ENCODE assay signal across 8 cellular contexts in genomic region chr1:153509729-153510354, GRCh38. TPM values are rescaled to one million over a fixed set of nuclear protein-coding genes. Genes with fewer than 3 reads are reported as not detected.
A peak's percentile ranks its signal among the peaks of the same experiment; 100 is the strongest.
DNase-seq lines count a peak whose midpoint lies in the region; ATAC-seq and TF ChIP-seq lines count a peak whose summit lies in the region.

No MANE protein-coding gene starts in this region.

- in situ Hi-C loops in GM23248 (cut with MboI) = no loop called here

- H3K79me2 ChIP-seq in GM23248 (ENCODE audit: insufficient read depth) = no peaks in the 10 kb centered on the region

- H3K4me2 ChIP-seq in GM23248 (ENCODE audit: unreplicated experiment) = no peak overlapping the region

- no peak overlapping the region for H3K9ac ChIP-seq in GM23248

- no peaks in the 10 kb centered on the region for H3K9me2 ChIP-seq in GM23248 (ENCODE audit: insufficient read depth)

- H3K9me3 ChIP-seq in GM23248 (ENCODE audit: low read depth) = no peaks in the 10 kb centered on the region

- WGBS in GM23248 (ENCODE audit: low coverage in 1 of 2, low lambda C conversion rate in 2 of 2, missing lambda C conversion rate in 2 of 2), 2 experiments = 83 to 85% methylated on average over 4 of the region's 4 CpGs

- no peaks in the 10 kb centered on the region for H4K20me1 ChIP-seq in GM23248 (ENCODE audit: insufficient read depth)

- no peak overlapping the region for H2AFZ ChIP-seq in GM23248

- TF ChIP-seq CTCF in AG09309 (IDR thresholded peaks at IDR 0.05; ENCODE audit: control insufficient read depth, insufficient read depth, low read depth, low read length, missing control alignments) = peak; percentile 78

- DNase-seq in AG09309 (ENCODE audit: low read depth) (no peak), GM23248 (peak; percentile 40), RKO (ENCODE audit: low spot score) (peak; percentile 35), glomerular visceral epithelial cell (ENCODE audit: extremely low spot score) (peak; percentile 28)
- DNase-seq in activated T-cell treated with anti-CD3 and anti-CD28 coated beads, Interleukin-2, amount 50 U/mL, for 48 hours = peak; percentile 83 to 84
- peak; percentile 56 to 63 for DNase-seq in stimulated activated CD4-positive, alpha-beta T cell treated with anti-CD3 and anti-CD28 coated beads, Interleukin-4, amount 100 ng/mL, for 4 hours

- H3K36me3 ChIP-seq in GM23248 (ENCODE audit: low read depth) = no peaks in the 10 kb centered on the region

- peaks cover 31% of the 10 kb centered on the region for H3F3A ChIP-seq in GM23248 (ENCODE audit: insufficient read depth)

- H3K4me1 ChIP-seq in GM23248 (ENCODE audit: insufficient read depth) = peaks cover 37% of the 10 kb centered on the region

- ATAC-seq in GM21447 (IDR thresholded peaks at IDR 0.05; ENCODE audit: unreplicated experiment) (no peak), GM19328 (IDR thresholded peaks at IDR 0.05; ENCODE audit: unreplicated experiment) (no peak)

- H3K4me3 ChIP-seq in AG09309 (ENCODE audit: control insufficient read depth, low read depth, low read length) (no peak overlapping the region), GM23248 (no peak overlapping the region)

- no peak overlapping the region for H3K27ac ChIP-seq in GM23248

- H3K27me3 ChIP-seq in GM23248 (replicated peaks; ENCODE audit: insufficient read depth) = no peaks in the 10 kb centered on the region

RNA-seq across cellular contexts. Expression of gene S100A6, which starts 25.9 kb away (rescaled TPM):
- 550 and 683 TPM in 2 replicates for total RNA-seq in GM23248 (2014; rRNA removed; shearing (Covaris generic))
- 2,862 and 2,893 TPM in 2 replicates for polyA plus RNA-seq in GM23248 (2016; fragmentation: Nextera tagmentation; extraction: Ambion mirVana)

RNA-seq across cellular contexts. Expression of gene S100A5, which starts 30.9 kb away (rescaled TPM):
- not detected in 2 replicates for total RNA-seq in GM23248 (2014; rRNA removed; shearing (Covaris generic))
- polyA plus RNA-seq in GM23248 (2016; fragmentation: Nextera tagmentation; extraction: Ambion mirVana) = 0.41 TPM in 1 of 2 replicates, not detected in the other

RNA-seq across cellular contexts. Expression of gene S100A4, which starts 35.8 kb away (rescaled TPM):
- 236 and 249 TPM in 2 replicates for total RNA-seq in GM23248 (2014; rRNA removed; shearing (Covaris generic))
- 608 and 610 TPM in 2 replicates for polyA plus RNA-seq in GM23248 (2016; fragmentation: Nextera tagmentation; extraction: Ambion mirVana)

RNA-seq across cellular contexts. Expression of gene S100A3, which starts 39.2 kb away (rescaled TPM):
- total RNA-seq in GM23248 (2014; rRNA removed; shearing (Covaris generic)) = 2.2 and 3.8 TPM in 2 replicates
- polyA plus RNA-seq in GM23248 (2016; fragmentation: Nextera tagmentation; extraction: Ambion mirVana) = 7.5 and 8.0 TPM in 2 replicates

RNA-seq across cellular contexts. Expression of gene S100A7, which starts 49.4 kb away (rescaled TPM):
- not detected in 2 replicates for total RNA-seq in GM23248 (2014; rRNA removed; shearing (Covaris generic))
- polyA plus RNA-seq in GM23248 (2016; fragmentation: Nextera tagmentation; extraction: Ambion mirVana) = not detected in 2 replicates
